ENCODE assay signal across 8 cellular contexts in the genomic region with DNA sequence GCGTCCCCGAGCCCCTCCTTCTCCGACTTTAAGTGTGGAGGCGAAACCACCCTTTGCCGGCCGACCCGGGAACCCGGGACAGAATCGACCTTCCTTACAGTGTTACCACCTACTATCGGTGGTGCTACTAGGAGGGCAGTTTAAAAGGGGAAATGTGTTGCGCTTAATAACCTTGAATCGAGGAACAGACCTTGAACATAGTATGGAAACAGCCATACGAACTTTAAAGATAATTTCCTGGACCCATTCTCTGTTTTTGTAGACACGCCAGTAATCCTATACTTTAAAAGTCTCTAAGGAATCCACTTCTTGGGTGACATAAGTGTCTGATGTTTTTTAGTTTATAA. TPM values are rescaled to one million over a fixed set of nuclear protein-coding genes. Genes with fewer than 3 reads are reported as not detected.
DNase-seq lines count a peak whose midpoint lies in the region; ATAC-seq, FAIRE-seq and TF ChIP-seq lines count a peak whose summit lies in the region.

No MANE protein-coding gene starts in this region.

- H3K23ac ChIP-seq in neuronal stem cell (ENCODE audit: low read depth, low read length, poor library complexity), result peak overlapping the region; percentile 98

- CTCF ChIA-PET in CD4-positive, alpha-beta T cell (lab: Charles Lee), result no interaction called here
- CTCF ChIA-PET in PC-3 (lab: Charles Lee) (no interaction called here), endothelial cell of umbilical vein (lab: Charles Lee) (interaction anchor here (1.2 to 2.3 kb wide), 3 partner anchors 8 to 96 kb away, joined by 3 to 5 read pairs (median 4); no protein-coding TSS in a partner anchor)

- peak overlapping the region; percentile 100 for H3K4me3 Mint-ChIP-seq in CD4-positive, alpha-beta T cell

- H4K8ac ChIP-seq in neuronal stem cell (ENCODE audit: low read depth, low read length), result no peak overlapping the region

- no peak overlapping the region for H3K14ac ChIP-seq in neuronal stem cell (ENCODE audit: low read length)

- no peak for TF ChIP-seq CTCF in CD4-positive, alpha-beta T cell (IDR thresholded peaks at IDR 0.05)
- TF ChIP-seq CTCF in PC-3 (conservative IDR thresholded peaks at IDR 0.05; ENCODE audit: low read depth, low read length), result no peak
- no peak for TF ChIP-seq CTCF in endothelial cell of umbilical vein (IDR thresholded peaks at IDR 0.05; ENCODE audit: extremely low read depth in 1 of 2, insufficient read depth in 1 of 2, low read depth in 1 of 2, low read length in 2 of 2)

- H3K36me3 ChIP-seq in PC-3 (ENCODE audit: low read depth, low read length) (peaks cover 11% of the 10 kb centered on the region), endothelial cell of umbilical vein (ENCODE audit: control insufficient read depth in 2 of 2, extremely low read depth in 1 of 2, insufficient read depth in 2 of 2, low read length in 2 of 2) (peaks cover 0 to 5% of the 10 kb centered on the region in 2 experiments), neuronal stem cell (replicated peaks in 1 of 2; ENCODE audit: control insufficient read depth in 2 of 2, insufficient read depth in 2 of 2, low read length in 2 of 2) (peaks cover 6 to 14% of the 10 kb centered on the region in 2 donors)

- no peaks in the 10 kb centered on the region for H3K9me1 ChIP-seq in endothelial cell of umbilical vein (replicated peaks; ENCODE audit: control insufficient read depth, extremely low read depth, insufficient read depth, low read length)

- intact Hi-C loops in CD4-positive, alpha-beta T cell (cut with DNase I, micrococcal nuclease), result loop anchor here (1.0 to 10.0 kb wide), 9 partner anchors 34 to 1888 kb away; partner anchors contain the start of genes ANKRD37 (in 1 of the 2), CASP3 (in 1 of the 2), CDKN2AIP (in 1 of the 2) and CENPU (in 1 of the 2)
- intact Hi-C loops in PC-3 (cut with micrococcal nuclease) (loop anchor here (10.0 kb wide), 1 partner anchor 98 kb away; no protein-coding TSS in a partner anchor), endothelial cell of umbilical vein (cut with micrococcal nuclease) (loop anchor here (1.0 to 10.0 kb wide), 7 partner anchors 34 to 1698 kb away; partner anchors contain the start of genes CFAP97, RWDD4, SNX25 and TRAPPC11)

- POLR2A ChIA-PET in CD4-positive, alpha-beta T cell (lab: Charles Lee), result interaction anchor here (0.9 to 5.3 kb wide), 6 partner anchors 31 to 588 kb away, joined by 3 to 107 read pairs (median 10); partner anchors contain the start of genes CDKN2AIP, RWDD4 and TRAPPC11
- POLR2A ChIA-PET in PC-3 (lab: Charles Lee; ENCODE audit: unreplicated experiment), result interaction anchor here (0.6 kb wide), 1 partner anchor 158 kb away, joined by 4 read pairs; no protein-coding TSS in a partner anchor
- POLR2A ChIA-PET in endothelial cell of umbilical vein (lab: Charles Lee), result no interaction called here

- peak overlapping the region; percentile 77 for H2AFZ ChIP-seq in PC-3 (ENCODE audit: low read length)
- H2AFZ ChIP-seq in endothelial cell of umbilical vein (ENCODE audit: low read depth, low read length), result peak overlapping the region; percentile 78
- peak overlapping the region; percentile 90 for H2AFZ ChIP-seq in neuronal stem cell (ENCODE audit: low read length)

- no peak for DNase-seq in CD4-positive, alpha-beta T cell
- DNase-seq in PC-3, result no peak
- DNase-seq in endothelial cell of umbilical vein (ENCODE audit: low read depth, low spot score), result no peak
- DNase-seq in neuronal stem cell (ENCODE audit: low spot score), result no peak
- DNase-seq in DMS153 treated with DMSO at 0.1 percent for 48 hours (lab: John Stamatoyannopoulos, UW; ENCODE audit: unreplicated experiment), result no peak
- no peak for DNase-seq in HPDE6-E6E7 (ENCODE audit: extremely low spot score)
- no peak for DNase-seq in NOMO-1 (lab: John Stamatoyannopoulos, UW; ENCODE audit: unreplicated experiment in 2 of 2)

- H2BK12ac ChIP-seq in neuronal stem cell (ENCODE audit: low read length), result no peak overlapping the region

- no peaks in the 10 kb centered on the region for H3K27me3 Mint-ChIP-seq in CD4-positive, alpha-beta T cell

- no peak overlapping the region for H2AK5ac ChIP-seq in neuronal stem cell (ENCODE audit: low read depth, low read length)

- dilution Hi-C loops in endothelial cell of umbilical vein (cut with MboI; ENCODE audit: extremely low pct_ligation_motif_present, low sequenced_read_pairs), result no loop called here

- H3K4me1 ChIP-seq in PC-3 (ENCODE audit: insufficient read depth, low read length) (peaks cover 14% of the 10 kb centered on the region), endothelial cell of umbilical vein (ENCODE audit: control insufficient read depth, extremely low read depth, insufficient read depth, low read length) (peaks cover 11% of the 10 kb centered on the region), neuronal stem cell (ENCODE audit: control insufficient read depth in 2 of 2, insufficient read depth in 1 of 2, low read depth in 1 of 2, low read length in 2 of 2) (peaks cover 4 to 9% of the 10 kb centered on the region in 2 donors)

- no peaks in the 10 kb centered on the region for H3K9me3 ChIP-seq in CD4-positive, alpha-beta T cell (ENCODE audit: control insufficient read depth, low read length)
- H3K9me3 ChIP-seq in PC-3 (ENCODE audit: low read length) (no peaks in the 10 kb centered on the region), endothelial cell of umbilical vein (replicated peaks; ENCODE audit: control insufficient read depth, insufficient read depth, low read length) (no peaks in the 10 kb centered on the region), neuronal stem cell (replicated peaks in 1 of 2; ENCODE audit: control insufficient read depth in 2 of 2, insufficient read depth in 1 of 2, low read depth in 1 of 2, low read length in 2 of 2) (no peaks in the 10 kb centered on the region)

- H3K9ac ChIP-seq in PC-3 (ENCODE audit: low read length), result peak overlapping the region; percentile 87
- H3K9ac ChIP-seq in endothelial cell of umbilical vein (replicated peaks; ENCODE audit: extremely low read depth, insufficient read depth, low read length), result peak overlapping the region; percentile 83
- no peak overlapping the region for H3K9ac ChIP-seq in neuronal stem cell (ENCODE audit: low read depth, low read length, poor library complexity)

- WGBS in neuronal stem cell (ENCODE audit: extremely low coverage in 2 of 2, insufficient read length in 2 of 2, insufficient replicate concordance in 1 of 2), 2 donors, result no CpG with 5 or more reads among the region's 14 CpGs

- peaks cover 42% of the 10 kb centered on the region for H3K4me1 Mint-ChIP-seq in CD4-positive, alpha-beta T cell (ENCODE audit: low read depth)

- H3K4me3 ChIP-seq in PC-3 (ENCODE audit: low read length) (peak overlapping the region; percentile 93), endothelial cell of umbilical vein (replicated peaks in 1 of 3; ENCODE audit: insufficient read depth in 1 of 3, low read depth in 1 of 3, low read length in 3 of 3) (peak overlapping the region; percentile 75 to 92 (median 76)), neuronal stem cell (ENCODE audit: low read length in 2 of 2) (peak overlapping the region; percentile 61 to 92)

- FAIRE-seq in endothelial cell of umbilical vein (lab: Jason Lieb, UNC), result no peak

- ATAC-seq in CD4-positive, alpha-beta T cell (ENCODE audit: poor library complexity), result no peak
- ATAC-seq in PC-3 (no peak), GM21529 (IDR thresholded peaks at IDR 0.05; ENCODE audit: unreplicated experiment) (no peak)

- TSS peak; percentile 58 for BruUV-seq in PC-3 (replicated peaks; lab: Mats Ljungman, UMichigan)
- TSS peak; percentile 65 for BruUV-seq in endothelial cell of umbilical vein (replicated peaks; lab: Mats Ljungman, UMichigan)

- TF ChIP-seq POLR2A in endothelial cell of umbilical vein (IDR thresholded peaks at IDR 0.05; ENCODE audit: low read depth, low read length), result no peak

- H2BK15ac ChIP-seq in neuronal stem cell (ENCODE audit: low read length), result no peak overlapping the region

- H3K18ac ChIP-seq in neuronal stem cell (ENCODE audit: low read length), result no peak overlapping the region

- no peaks in the 10 kb centered on the region for H3K27me3 ChIP-seq in CD4-positive, alpha-beta T cell (ENCODE audit: control insufficient read depth, insufficient read depth, low read length)
- H3K27me3 ChIP-seq in PC-3 (ENCODE audit: low read length) (no peaks in the 10 kb centered on the region), endothelial cell of umbilical vein (ENCODE audit: control insufficient read depth in 2 of 2, insufficient read depth in 2 of 2, low read length in 2 of 2) (no peaks in the 10 kb centered on the region), neuronal stem cell (ENCODE audit: control insufficient read depth in 3 of 3, insufficient read depth in 3 of 3, low read depth in 1 of 3, low read length in 3 of 3) (no peaks in the 10 kb centered on the region)

- no peak overlapping the region for H3K4ac ChIP-seq in neuronal stem cell (ENCODE audit: low read length)

- peak overlapping the region; percentile 98 for H2BK5ac ChIP-seq in neuronal stem cell (ENCODE audit: low read length)

- peaks cover 32% of the 10 kb centered on the region for H3K36me3 Mint-ChIP-seq in CD4-positive, alpha-beta T cell (ENCODE audit: low read depth)

- H3K9me3 Mint-ChIP-seq in CD4-positive, alpha-beta T cell, result no peaks in the 10 kb centered on the region

- H4K91ac ChIP-seq in neuronal stem cell (ENCODE audit: low read depth, low read length, poor library complexity), result no peak overlapping the region

- H3K79me2 ChIP-seq in PC-3 (ENCODE audit: low read length) (peaks cover 63% of the 10 kb centered on the region), endothelial cell of umbilical vein (ENCODE audit: control insufficient read depth, insufficient read depth, low read length) (peaks cover 26% of the 10 kb centered on the region)

- peak overlapping the region; percentile 98 for H3K4me2 ChIP-seq in PC-3 (ENCODE audit: low read length)
- peak overlapping the region; percentile 83 for H3K4me2 ChIP-seq in endothelial cell of umbilical vein (ENCODE audit: insufficient read depth, low read length)
- H3K4me2 ChIP-seq in neuronal stem cell (ENCODE audit: insufficient read depth, low read length, poor library complexity, severe bottlenecking), result peak overlapping the region; percentile 54

- peak overlapping the region; percentile 94 for H3K27ac ChIP-seq in CD4-positive, alpha-beta T cell (ENCODE audit: low read depth, low read length)
- H3K27ac ChIP-seq in PC-3 (ENCODE audit: low read length) (peak overlapping the region; percentile 83), endothelial cell of umbilical vein (ENCODE audit: insufficient read depth, low read depth, low read length) (peak overlapping the region; percentile 86), neuronal stem cell (replicated peaks; ENCODE audit: low read length) (peak overlapping the region; percentile 98)

- H3K9me2 ChIP-seq in PC-3 (replicated peaks; ENCODE audit: low read length), result no peaks in the 10 kb centered on the region

- peaks cover 6% of the 10 kb centered on the region for H3K79me1 ChIP-seq in neuronal stem cell (ENCODE audit: low read depth, low read length)

- H4K20me1 ChIP-seq in PC-3 (ENCODE audit: low read length) (no peaks in the 10 kb centered on the region; the same call in 1 of the 2 replicates), endothelial cell of umbilical vein (replicated peaks; ENCODE audit: control insufficient read depth, extremely low read depth, insufficient read depth, low read length) (no peaks in the 10 kb centered on the region)

- peak overlapping the region; percentile 97 for H3K27ac Mint-ChIP-seq in CD4-positive, alpha-beta T cell

- no peaks in the 10 kb centered on the region for H3F3A ChIP-seq in PC-3 (ENCODE audit: low read length, unreplicated experiment)

- no peak overlapping the region for H2BK120ac ChIP-seq in neuronal stem cell (ENCODE audit: low read depth, low read length)

RNA-seq across cellular contexts. Expression of gene ING2, which starts 1.5 kb away (rescaled TPM):
- 10 to 100 TPM; 12.5 to 12.8 TPM for total RNA-seq in CD4-positive, alpha-beta T cell
- total RNA-seq in PC-3 (2014; rRNA removed) (12.4 and 17.3 TPM in 2 replicates), endothelial cell of umbilical vein (7.0 and 8.4 TPM in 2 replicates)
- polyA plus RNA-seq in endothelial cell of umbilical vein, result 1.9 and 2.7 TPM in 2 replicates
- 4.5 and 5.5 TPM in 2 replicates for polyA plus RNA-seq in endothelial cell of umbilical vein (2011; cell fraction: cytosol; rRNA removed)
- 2.4 and 3.7 TPM in 2 replicates for polyA plus RNA-seq in endothelial cell of umbilical vein (2011; cell fraction: nucleus; rRNA removed)
- 7.1 and 7.9 TPM in 2 replicates for polyA plus RNA-seq in endothelial cell of umbilical vein (2012)
- 2.0 and 2.8 TPM in 2 replicates for polyA minus RNA-seq in endothelial cell of umbilical vein
- 4.7 TPM for polyA minus RNA-seq in endothelial cell of umbilical vein (2011; cell fraction: cytosol; rRNA and poly(A)+ RNA removed)
- polyA minus RNA-seq in endothelial cell of umbilical vein (2011; cell fraction: nucleus; rRNA and poly(A)+ RNA removed), result 0.87 and 1.3 TPM in 2 replicates
- polyA plus RNA-seq in neuronal stem cell (2013, experiment 1 of 2), result 27.8 TPM
- 28.9 TPM for polyA plus RNA-seq in neuronal stem cell (2013, experiment 2 of 2)
